In genomic region chr19:54317965-54318240, GRCh38 we compare ENCODE assay signal across 25 cellular contexts. TPM values are rescaled to one million over a fixed set of nuclear protein-coding genes. Genes with fewer than 3 reads are reported as not detected.
A peak's percentile ranks its signal among the peaks of the same experiment; 100 is the strongest.
DNase-seq lines count a peak whose midpoint lies in the region; ATAC-seq and TF ChIP-seq lines count a peak whose summit lies in the region.
"Had no signal": no experiment of that assay in that cellular context is flagged by ENCODE, and none has a peak within 500 bp of the region (broad histone marks: within the 10 kb centered on the region; RNA-seq: fewer than 3 reads in every experiment).

No MANE protein-coding gene starts in this region.

- H3K9ac ChIP-seq in iPS-15b (ENCODE audit: low read depth, low read length): no peak overlapping the region
- H3K9ac ChIP-seq: BLaER1 had no signal

- H3K36me3 ChIP-seq in iPS-15b (ENCODE audit: control insufficient read depth, insufficient read depth, low read length): no peaks in the 10 kb centered on the region
- H3K36me3 ChIP-seq: BLaER1 had no signal

- peak overlapping the region; percentile 95 to 99 (median 98) for H3K27ac Mint-ChIP-seq in CD14-positive monocyte
- no peak overlapping the region for H3K27ac Mint-ChIP-seq in chondrocyte (ENCODE audit: unreplicated experiment)
- H3K27ac Mint-ChIP-seq: CD4-positive, CD25-positive, alpha-beta regulatory T cell; CD8-positive, alpha-beta memory T cell; GM23338; HFFc6 had no signal

- no peak for ATAC-seq in sciatic nerve
- no peak for ATAC-seq in GM19455 (IDR thresholded peaks at IDR 0.05; ENCODE audit: unreplicated experiment)
- no peak for ATAC-seq in GM21717 (IDR thresholded peaks at IDR 0.05; ENCODE audit: unreplicated experiment)
- ATAC-seq: HCT116, K562 had no signal

- H3K27me3 ChIP-seq in iPS-15b (ENCODE audit: control insufficient read depth, insufficient read depth, low read length): peaks cover 3% of the 10 kb centered on the region
- H3K27me3 ChIP-seq: BLaER1 had no signal

- H3K4me1 Mint-ChIP-seq in CD14-positive monocyte (peaks cover 57% of the 10 kb centered on the region), chondrocyte (ENCODE audit: low read depth) (no peaks in the 10 kb centered on the region)
- H3K4me1 Mint-ChIP-seq: CD8-positive, alpha-beta memory T cell had no signal

- DNase-seq in CD14-positive monocyte (ENCODE audit: low spot score) (no peak), chondrocyte (ENCODE audit: low spot score) (peak; percentile 72), sciatic nerve (ENCODE audit: low spot score) (peak; percentile 38), KG1 (lab: John Stamatoyannopoulos, UW) (no peak)
- no peak for DNase-seq in activated naive CD4-positive, alpha-beta T cell treated with Interleukin-2 at 50 U/mL for 16 hours
- DNase-seq: 8988T; CD4-positive, CD25-positive, alpha-beta regulatory T cell; CD8-positive, alpha-beta memory T cell; COR-L47; DMS 273 treated with DMSO at 0.1 percent for 48 hours; DMS53; GF-D8; H7; HFFc6; IMR-90 had no signal

- H3K4me3 ChIP-seq in iPS-15b (ENCODE audit: low read depth, low read length): peak overlapping the region; percentile 37
- H3K4me3 ChIP-seq: BLaER1, K562 had no signal

- H3K36me3 Mint-ChIP-seq in CD14-positive monocyte (peaks cover 0 to 2% of the 10 kb centered on the region in 2 donors), chondrocyte (ENCODE audit: low read depth) (no peaks in the 10 kb centered on the region)
- H3K36me3 Mint-ChIP-seq: CD4-positive, CD25-positive, alpha-beta regulatory T cell; CD8-positive, alpha-beta memory T cell had no signal

- intact Hi-C loops in CD14-positive monocyte (cut with micrococcal nuclease): loop anchor here in 1 of 2 donors (5.0 to 10.0 kb wide), 2 partner anchors 36 to 53 kb away; partner anchors contain the start of gene LILRB2
- intact Hi-C loops in sciatic nerve (cut with DNase I): no loop called here

- H3K27me3 Mint-ChIP-seq in CD14-positive monocyte (ENCODE audit: low read depth in 3 of 3) (peaks cover 3 to 8% (median 4%) of the 10 kb centered on the region in 3 donors), chondrocyte (ENCODE audit: low read depth) (peaks cover 22% of the 10 kb centered on the region)

- H3K9me3 Mint-ChIP-seq in CD14-positive monocyte (peaks cover 2 to 12% (median 5%) of the 10 kb centered on the region in 7 donors), chondrocyte (ENCODE audit: low read depth) (peaks cover 11% of the 10 kb centered on the region)
- H3K9me3 Mint-ChIP-seq: CD4-positive, CD25-positive, alpha-beta regulatory T cell; CD8-positive, alpha-beta memory T cell; HFFc6 had no signal

- H3K4me3 Mint-ChIP-seq in CD14-positive monocyte: no peak overlapping the region
- H3K4me3 Mint-ChIP-seq in chondrocyte (ENCODE audit: unreplicated experiment): no peak overlapping the region
- H3K4me3 Mint-ChIP-seq: CD4-positive, CD25-positive, alpha-beta regulatory T cell; CD8-positive, alpha-beta memory T cell; GM23338; HFFc6 had no signal

- H3K4me1 ChIP-seq in iPS-15b (ENCODE audit: control insufficient read depth, insufficient read depth, low read length): no peaks in the 10 kb centered on the region

- H3K9me3 ChIP-seq in iPS-15b (ENCODE audit: control insufficient read depth, insufficient read depth, low read length): no peaks in the 10 kb centered on the region

- TF ChIP-seq CTCF in CD14-positive monocyte (IDR thresholded peaks at IDR 0.05): no peak
- TF ChIP-seq CTCF in chondrocyte (IDR thresholded peaks at IDR 0.05): no peak

RNA-seq across cellular contexts. Expression of gene LILRA5, which starts 4.9 kb away (rescaled TPM):
- polyA plus RNA-seq in CD14-positive monocyte: 100 to 1,000 TPM; 516 to 580 TPM
- total RNA-seq in chondrocyte: not detected in 3 replicates
- total RNA-seq in sciatic nerve: 5.3 TPM
- total RNA-seq: A673; CD4-positive, CD25-positive, alpha-beta regulatory T cell; CD8-positive, alpha-beta memory T cell; GM23338; H7; HFFc6; HT1080; IMR-90; K562 had no signal
- polyA plus RNA-seq: AG04450; CD8-positive, alpha-beta memory T cell; GM23338; IMR-90; K562 had no signal

RNA-seq across cellular contexts. Expression of gene LILRA4, which starts 21.1 kb away (rescaled TPM):
- polyA plus RNA-seq in CD14-positive monocyte: 1 to 10 TPM; 2.2 to 3.4 TPM
- total RNA-seq in chondrocyte: not detected in 3 replicates
- total RNA-seq in sciatic nerve: 2.1 TPM
- total RNA-seq: A673; CD4-positive, CD25-positive, alpha-beta regulatory T cell; CD8-positive, alpha-beta memory T cell; GM23338; H7; HFFc6; HT1080; IMR-90; K562 had no signal
- polyA plus RNA-seq: AG04450; CD4-positive, CD25-positive, alpha-beta regulatory T cell; CD8-positive, alpha-beta memory T cell; GM23338; IMR-90; K562 had no signal

RNA-seq across cellular contexts. Expression of gene LILRB2, which starts 37.0 kb away (rescaled TPM):
- 100 to 1,000 TPM; 111 to 172 TPM for polyA plus RNA-seq in CD14-positive monocyte
- total RNA-seq in chondrocyte (not detected in 3 replicates), sciatic nerve (12.9 TPM)
- total RNA-seq: A673; CD4-positive, CD25-positive, alpha-beta regulatory T cell; GM23338; H7; HFFc6; HT1080; IMR-90; K562 had no signal
- polyA plus RNA-seq: AG04450; CD8-positive, alpha-beta memory T cell; GM23338; IMR-90; K562 had no signal

RNA-seq across cellular contexts. Expression of gene LAIR1, which starts 46.8 kb away (rescaled TPM):
- polyA plus RNA-seq in CD14-positive monocyte: 10 to 100 TPM; 48.0 to 73.8 TPM
- total RNA-seq in chondrocyte (not detected in 3 replicates), sciatic nerve (44.7 TPM)
- total RNA-seq: A673, HFFc6, HT1080, IMR-90 had no signal
- polyA plus RNA-seq: AG04450, IMR-90 had no signal

Comparison
In these comparisons a context has a peak if more than half of its experiments do, and no peak if none do; other contexts are left out.
1. DNase-seq: peak in chondrocyte (single experiment) and sciatic nerve (single experiment); none in CD14-positive monocyte (single experiment), KG1 (single experiment) and activated naive CD4-positive, alpha-beta T cell treated with Interleukin-2 at 50 U/mL for 16 hours (single experiment).
2. RNA of gene LILRB2, which starts 37.0 kb away (total RNA-seq): 12.9 TPM in sciatic nerve (single experiment); not detected in chondrocyte; every median in the first group is over 10 times any median in the second.